ENCODE assay signal across 40 cellular contexts in the genomic region with DNA sequence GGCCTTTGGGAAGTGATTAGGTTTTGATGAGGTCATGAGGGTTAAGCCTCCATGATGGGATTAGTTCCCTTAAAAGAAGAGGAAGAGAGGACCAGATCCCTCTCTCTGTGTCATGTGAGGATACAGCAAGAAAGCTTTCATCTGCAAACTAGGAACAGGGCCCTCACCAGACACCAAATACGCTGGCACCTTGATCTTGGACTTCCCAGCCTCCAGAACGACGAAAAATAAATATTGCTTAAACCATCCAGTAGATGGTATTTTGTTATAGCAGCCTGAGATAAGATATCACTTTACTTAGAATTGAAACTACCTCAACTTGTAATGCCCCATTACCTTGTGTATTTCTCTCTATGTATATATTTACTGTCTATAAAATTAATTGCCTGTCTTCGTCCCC.
"Had no signal": no experiment of that assay in that cellular context is flagged by ENCODE, and none has a peak within 500 bp of the region (broad histone marks: within the 10 kb centered on the region; RNA-seq: fewer than 3 reads in every experiment).

No MANE protein-coding gene starts in this region.

- H3K4me1 Mint-ChIP-seq: activated naive CD4-positive, alpha-beta T cell treated with anti-CD3 and anti-CD28 coated beads, Interleukin-2, amount 50 U/mL, for 24 hours; activated naive CD8-positive, alpha-beta T cell treated with anti-CD3 and anti-CD28 coated beads for 36 hours; activated naive CD8-positive, alpha-beta T cell treated with anti-CD3 and anti-CD28 coated beads, Interleukin-2, amount 10 ng/mL, durations not matched to agents 7 days and 5 days; activated naive CD8-positive, alpha-beta T cell treated with anti-CD3 and anti-CD28 coated beads, Interleukin-2, amount 50 U/mL, for 24 hours; activated T-helper 17 cell treated with anti-CD3 and anti-CD28 coated beads, Interleukin-2, amount 50 U/mL, for 72 hours; brain; central memory CD8-positive, alpha-beta T cell had no signal

- H3K27ac Mint-ChIP-seq: activated naive CD4-positive, alpha-beta T cell treated with anti-CD3 and anti-CD28 coated beads for 36 hours; activated naive CD4-positive, alpha-beta T cell treated with anti-CD3 and anti-CD28 coated beads, Interleukin-2, amount 10 ng/mL, durations not matched to agents 7 days and 5 days; activated naive CD4-positive, alpha-beta T cell treated with anti-CD3 and anti-CD28 coated beads, Interleukin-2, amount 50 U/mL, for 24 hours; activated naive CD4-positive, alpha-beta T cell treated with anti-CD3 and anti-CD28 coated beads, Interleukin-2, amount 50 U/mL, for 72 hours; activated naive CD8-positive, alpha-beta T cell; activated naive CD8-positive, alpha-beta T cell treated with anti-CD3 and anti-CD28 coated beads for 36 hours; activated naive CD8-positive, alpha-beta T cell treated with anti-CD3 and anti-CD28 coated beads, Interleukin-2, amount 10 ng/mL, durations not matched to agents 7 days and 5 days; activated naive CD8-positive, alpha-beta T cell treated with anti-CD3 and anti-CD28 coated beads, Interleukin-2, amount 50 U/mL, for 24 hours; activated T-cell treated with anti-CD3 and anti-CD28 coated beads, Interleukin-2, amount 50 U/mL, for 24 hours; activated T-cell treated with anti-CD3 and anti-CD28 coated beads, Interleukin-2, amount 50 U/mL, for 72 hours; activated T-helper 1 cell treated with anti-CD3 and anti-CD28 coated beads, Interleukin-12 subunit alpha, Interleukin-12 subunit beta, Interleukin-2, Interleukin-4 antibody, amounts not matched to agents 30 ng/mL and 10 ng/mL and 1 ng/mL, durations not matched to agents 14 hours and 24 hours and 36 hours; activated T-helper 17 cell treated with anti-CD3 and anti-CD28 coated beads, Interleukin-2, amount 50 U/mL, for 72 hours; activated T-helper 2 cell treated with anti-CD3 and anti-CD28 coated beads, Interferon-gamma antibody, Interleukin-2, Interleukin-4, amounts not matched to agents 10 μg/mL and 5 μg/mL and 100 μg/mL, durations not matched to agents 14 hours and 24 hours and 36 hours; brain had no signal

- H3K36me3 ChIP-seq: adrenal gland, ascending aorta, brain microvascular endothelial cell, breast epithelium, cardiac muscle cell had no signal

- H3K36me3 Mint-ChIP-seq: activated naive CD4-positive, alpha-beta T cell treated with anti-CD3 and anti-CD28 coated beads, Interleukin-2, amount 10 ng/mL, durations not matched to agents 7 days and 5 days; activated naive CD8-positive, alpha-beta T cell treated with anti-CD3 and anti-CD28 coated beads for 36 hours; activated naive CD8-positive, alpha-beta T cell treated with anti-CD3 and anti-CD28 coated beads, Interleukin-2, amount 10 ng/mL, durations not matched to agents 7 days and 5 days had no signal

- FAIRE-seq: astrocyte, bronchial epithelial cell had no signal

- H3K9me3 ChIP-seq: adrenal gland had no signal

- H3K27me3 Mint-ChIP-seq: activated naive CD8-positive, alpha-beta T cell treated with anti-CD3 and anti-CD28 coated beads for 36 hours had no signal

- H3K27me3 ChIP-seq: adrenal gland, ascending aorta, body of pancreas, brain microvascular endothelial cell, breast epithelium, cardiac muscle cell had no signal

- H3K4me3 ChIP-seq: adrenal gland, ascending aorta, body of pancreas, breast epithelium, cardiac muscle cell had no signal

- H3K4me1 ChIP-seq: adrenal gland, ascending aorta, body of pancreas, breast epithelium had no signal

- H3K27ac ChIP-seq: adrenal gland, ascending aorta, body of pancreas, brain microvascular endothelial cell, breast epithelium, cardiac muscle cell had no signal

- ATAC-seq: activated naive CD4-positive, alpha-beta T cell treated with anti-CD3 and anti-CD28 coated beads, Interleukin-2, amount 50 U/mL, for 72 hours; activated naive CD8-positive, alpha-beta T cell treated with anti-CD3 and anti-CD28 coated beads, Interleukin-2, amount 50 U/mL, for 24 hours; activated T-cell treated with anti-CD3 and anti-CD28 coated beads, Interleukin-2, amount 50 U/mL, for 4 hours; activated T-cell treated with anti-CD3 and anti-CD28 coated beads, Interleukin-2, amount 50 U/mL, for 72 hours; activated T-helper 17 cell treated with anti-CD3 and anti-CD28 coated beads, Interleukin-2, amount 50 U/mL, for 72 hours; body of pancreas had no signal

- DNase-seq: activated effector memory CD4-positive, alpha-beta T cell treated with anti-CD3 and anti-CD28 coated beads, Interleukin-2, amount 50 U/mL, for 16 hours; activated effector memory CD4-positive, alpha-beta T cell treated with Interleukin-2 at 50 U/mL for 16 hours; activated gamma-delta T cell; activated gamma-delta T cell treated with Interleukin-2 at 50 U/mL for 16 hours; activated naive CD4-positive, alpha-beta T cell; activated naive CD4-positive, alpha-beta T cell treated with anti-CD3 and anti-CD28 coated beads for 36 hours; activated naive CD4-positive, alpha-beta T cell treated with anti-CD3 and anti-CD28 coated beads, Interleukin-2, amount 10 ng/mL, durations not matched to agents 7 days and 5 days; activated naive CD4-positive, alpha-beta T cell treated with anti-CD3 and anti-CD28 coated beads, Interleukin-2, amount 50 U/mL, for 16 hours; activated naive CD4-positive, alpha-beta T cell treated with Interleukin-2 at 50 U/mL for 16 hours; activated naive CD8-positive, alpha-beta T cell treated with anti-CD3 and anti-CD28 coated beads for 36 hours; activated naive CD8-positive, alpha-beta T cell treated with anti-CD3 and anti-CD28 coated beads, Interleukin-2, amount 10 ng/mL, durations not matched to agents 7 days and 5 days; activated naive CD8-positive, alpha-beta T cell treated with anti-CD3 and anti-CD28 coated beads, Interleukin-2, amount 50 U/mL, for 24 hours; activated T-cell treated with anti-CD3 and anti-CD28 coated beads, Interleukin-2, amount 50 U/mL, for 1 hour; activated T-cell treated with anti-CD3 and anti-CD28 coated beads, Interleukin-2, amount 50 U/mL, for 24 hours; activated T-cell treated with anti-CD3 and anti-CD28 coated beads, Interleukin-2, amount 50 U/mL, for 4 hours; activated T-cell treated with anti-CD3 and anti-CD28 coated beads, Interleukin-2, amount 50 U/mL, for 48 hours; activated T-cell treated with anti-CD3 and anti-CD28 coated beads, Interleukin-2, amount 50 U/mL, for 72 hours; adrenal gland; amniotic stem cell; amygdala; anterior cingulate cortex; aorta; body of pancreas; brain microvascular endothelial cell; caudate nucleus; central memory CD4-positive, alpha-beta T cell; cerebellar nuclear complex had no signal

- H3K4me3 Mint-ChIP-seq: activated naive CD4-positive, alpha-beta T cell treated with anti-CD3 and anti-CD28 coated beads for 36 hours; activated naive CD4-positive, alpha-beta T cell treated with anti-CD3 and anti-CD28 coated beads, Interleukin-2, amount 10 ng/mL, durations not matched to agents 7 days and 5 days; activated naive CD4-positive, alpha-beta T cell treated with anti-CD3 and anti-CD28 coated beads, Interleukin-2, amount 50 U/mL, for 24 hours; activated naive CD8-positive, alpha-beta T cell; activated naive CD8-positive, alpha-beta T cell treated with anti-CD3 and anti-CD28 coated beads for 36 hours; activated naive CD8-positive, alpha-beta T cell treated with anti-CD3 and anti-CD28 coated beads, Interleukin-2, amount 10 ng/mL, durations not matched to agents 7 days and 5 days; activated naive CD8-positive, alpha-beta T cell treated with anti-CD3 and anti-CD28 coated beads, Interleukin-2, amount 50 U/mL, for 24 hours; activated T-cell treated with anti-CD3 and anti-CD28 coated beads, Interleukin-2, amount 50 U/mL, for 24 hours; activated T-cell treated with anti-CD3 and anti-CD28 coated beads, Interleukin-2, amount 50 U/mL, for 4 hours; activated T-cell treated with anti-CD3 and anti-CD28 coated beads, Interleukin-2, amount 50 U/mL, for 72 hours; activated T-helper 1 cell treated with anti-CD3 and anti-CD28 coated beads, Interleukin-12 subunit alpha, Interleukin-12 subunit beta, Interleukin-2, Interleukin-4 antibody, amounts not matched to agents 30 ng/mL and 10 ng/mL and 1 ng/mL, durations not matched to agents 14 hours and 24 hours and 36 hours; activated T-helper 17 cell treated with anti-CD3 and anti-CD28 coated beads, Interleukin-2, amount 50 U/mL, for 72 hours; brain; central memory CD8-positive, alpha-beta T cell had no signal
